Comparison of ENCODE assay signal across 9 cellular contexts in the genomic region with DNA sequence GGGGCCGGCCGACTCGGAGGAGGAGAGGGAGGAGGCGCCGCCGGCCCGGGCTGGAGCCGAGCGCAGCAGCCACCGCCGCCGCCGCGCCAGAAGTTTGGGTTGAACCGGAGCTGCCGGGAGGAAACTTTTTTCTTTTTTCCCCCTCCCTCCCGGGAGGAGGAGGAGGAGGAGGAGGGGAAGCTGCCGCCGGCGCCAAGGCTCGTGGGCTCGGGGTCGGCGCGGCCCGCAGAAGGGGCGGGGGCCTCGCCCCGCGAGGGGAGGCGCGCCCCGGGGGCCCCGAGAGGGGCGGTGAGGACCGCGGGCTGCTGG. TPM values are rescaled to one million over a fixed set of nuclear protein-coding genes. Genes with fewer than 3 reads are reported as not detected.
DNase-seq lines count a peak whose midpoint lies in the region; ATAC-seq and TF ChIP-seq lines count a peak whose summit lies in the region.
"Had no signal": no experiment of that assay in that cellular context is flagged by ENCODE, and none has a peak within 500 bp of the region (broad histone marks: within the 10 kb centered on the region; RNA-seq: fewer than 3 reads in every experiment).

No MANE protein-coding gene starts in this region.

- no peaks in the 10 kb centered on the region for H3K36me3 ChIP-seq in HAP-1 (replicated peaks)
- no peaks in the 10 kb centered on the region for H3K36me3 ChIP-seq in spleen

- ATAC-seq in HG03565 (IDR thresholded peaks at IDR 0.05; ENCODE audit: unreplicated experiment) = no peak
- ATAC-seq in GM21723 (IDR thresholded peaks at IDR 0.05; ENCODE audit: unreplicated experiment) = no peak

- intact Hi-C loops in spleen (cut with DNase I; ENCODE audit: low total_unique reads) = loop anchor here (10.0 kb wide), 1 partner anchor 119 kb away; no protein-coding TSS in a partner anchor

- peaks cover 52% of the 10 kb centered on the region for H3K27me3 Mint-ChIP-seq in activated naive CD8-positive, alpha-beta T cell treated with anti-CD3 and anti-CD28 coated beads for 36 hours

- DNase-seq in HAP-1 (ENCODE audit: low spot score in 2 of 2) (no peak), spleen (no peak), globus pallidus (ENCODE audit: low spot score) (no peak)
- no peak for DNase-seq in activated naive CD8-positive, alpha-beta T cell treated with anti-CD3 and anti-CD28 coated beads for 36 hours
- DNase-seq in activated CD8-positive, alpha-beta memory T cell treated with anti-CD3 and anti-CD28 coated beads, Interleukin-2, amount 50 U/mL, for 48 hours = no peak
- DNase-seq: NCI-H2107 had no signal

- H3K27me3 ChIP-seq in HAP-1 (ENCODE audit: low read depth) = no peaks in the 10 kb centered on the region
- H3K27me3 ChIP-seq in spleen (replicated peaks in 1 of 7) = peaks cover 0 to 44% (median 5%) of the 10 kb centered on the region in 7 donors

- in situ Hi-C loops in HAP-1 (cut with MboI; ENCODE audit: low sequenced_read_pairs) = loop anchor here (10.0 kb wide), 3 partner anchors 139 to 429 kb away; no protein-coding TSS in a partner anchor

- H3K27ac Mint-ChIP-seq in activated naive CD8-positive, alpha-beta T cell treated with anti-CD3 and anti-CD28 coated beads for 36 hours = no peak overlapping the region

- H3K4me1 Mint-ChIP-seq in activated naive CD8-positive, alpha-beta T cell treated with anti-CD3 and anti-CD28 coated beads for 36 hours = peaks cover 37% of the 10 kb centered on the region

- H3K4me1 ChIP-seq in HAP-1 = peaks cover 15% of the 10 kb centered on the region
- H3K4me1 ChIP-seq in spleen = peaks cover 29 to 89% (median 70%) of the 10 kb centered on the region in 6 donors

- no peak for TF ChIP-seq POLR2A in spleen (IDR thresholded peaks at IDR 0.05)

- TF ChIP-seq CTCF in spleen (IDR thresholded peaks at IDR 0.05 in 8 of 11, conservative IDR thresholded peaks at IDR 0.05 in 3 of 11) = no peak

- no peaks in the 10 kb centered on the region for H3K9me3 Mint-ChIP-seq in activated naive CD8-positive, alpha-beta T cell treated with anti-CD3 and anti-CD28 coated beads for 36 hours

- H3K9me3 ChIP-seq in HAP-1 (no peaks in the 10 kb centered on the region), iPS-18c (ENCODE audit: control insufficient read depth, insufficient read depth, low read length) (no peaks in the 10 kb centered on the region), spleen (no peaks in the 10 kb centered on the region)

- H3K27ac ChIP-seq in spleen = peak overlapping the region; percentile 67 to 88 (median 86)

- 1 to 2% (median 1%) methylated on average over 12 to 36 of the region's 37 CpGs for WGBS in spleen, 5 donors

- H3K36me3 Mint-ChIP-seq in activated naive CD8-positive, alpha-beta T cell treated with anti-CD3 and anti-CD28 coated beads for 36 hours = no peaks in the 10 kb centered on the region

- peak overlapping the region; percentile 60 for H3K4me3 Mint-ChIP-seq in activated naive CD8-positive, alpha-beta T cell treated with anti-CD3 and anti-CD28 coated beads for 36 hours

- peak overlapping the region; percentile 61 for H3K4me3 ChIP-seq in HAP-1
- H3K4me3 ChIP-seq in iPS-18c (ENCODE audit: insufficient read depth, low read depth, low read length) = peak overlapping the region; percentile 73; the same call in 1 of the 2 replicates
- H3K4me3 ChIP-seq in spleen = peak overlapping the region; percentile 48 to 90 (median 75)

RNA-seq across cellular contexts. Expression of gene CRIM1, which starts 0.3 kb away (rescaled TPM):
- 10 to 100 TPM; 11.8 to 12.6 TPM for total RNA-seq in activated naive CD8-positive, alpha-beta T cell treated with anti-CD3 and anti-CD28 coated beads for 36 hours
- total RNA-seq in spleen = 100 to 1,000 TPM in 6 of 7 donors, 10 to 100 TPM in 1; 91.5 to 213 (median 120) TPM
- 10 to 100 TPM in 1 of 3 donors, 1 to 10 TPM in 2; 7.1 to 14.1 (median 7.1) TPM for polyA plus RNA-seq in spleen

Comparison
In these comparisons a context has a peak if more than half of its experiments do, and no peak if none do; other contexts are left out.
1. RNA of gene CRIM1, which starts 0.3 kb away (total RNA-seq): 91.5 to 213 TPM in spleen; 11.8 to 12.6 TPM in activated naive CD8-positive, alpha-beta T cell treated with anti-CD3 and anti-CD28 coated beads for 36 hours; every median in the first group is over 4 times any median in the second.
2. Peak in every context shown above with its lines, with median percentiles within 50 percentile points of each other: H3K4me3 ChIP-seq.